In genomic region chr7:117020605-117021002, GRCh38 we compare ENCODE assay signal across 12 cellular contexts.
DNase-seq lines count a peak whose midpoint lies in the region; ATAC-seq and TF ChIP-seq lines count a peak whose summit lies in the region.
"Had no signal": no experiment of that assay in that cellular context is flagged by ENCODE, and none has a peak within 500 bp of the region (broad histone marks: within the 10 kb centered on the region; RNA-seq: fewer than 3 reads in every experiment).

No MANE protein-coding gene starts in this region.

- peak overlapping the region; percentile 77 for H2AFZ ChIP-seq in osteoblast (ENCODE audit: low read length)

- no peaks in the 10 kb centered on the region for H3K36me3 Mint-ChIP-seq in T-helper 2 cell treated with Interferon-gamma antibody and Interleukin-4, amounts not matched to agents 5 μg/mL and 100 μg/mL, for 36 hours (ENCODE audit: low read depth)

- peaks cover 9% of the 10 kb centered on the region for H3K27me3 Mint-ChIP-seq in T-helper 2 cell treated with Interferon-gamma antibody and Interleukin-4, amounts not matched to agents 5 μg/mL and 100 μg/mL, for 36 hours (ENCODE audit: low read depth)

- no peak for DNase-seq in BE2C
- DNase-seq in NCI-H2227 (lab: John Stamatoyannopoulos, UW; ENCODE audit: unreplicated experiment): peak; percentile 43
- peak; percentile 10 for DNase-seq in epithelial cell of proximal tubule (ENCODE audit: low read depth)
- no peak for DNase-seq in osteoblast (ENCODE audit: insufficient read length, low spot score, missing footprints)
- no peak for DNase-seq in HCEC 1CT
- DNase-seq in T-helper 2 cell treated with Interferon-gamma antibody and Interleukin-4, amounts not matched to agents 5 μg/mL and 100 μg/mL, for 36 hours (ENCODE audit: low spot score): no peak
- no peak for DNase-seq in mucosa of gallbladder (ENCODE audit: low spot score)

- peaks cover 22% of the 10 kb centered on the region for H3K4me1 ChIP-seq in BE2C
- H3K4me1 ChIP-seq in osteoblast (ENCODE audit: insufficient read depth, low read length): peaks cover 10% of the 10 kb centered on the region
- H3K4me1 ChIP-seq: left lung, SJSA1 had no signal

- H3K9me3 Mint-ChIP-seq in T-helper 2 cell treated with Interferon-gamma antibody and Interleukin-4, amounts not matched to agents 5 μg/mL and 100 μg/mL, for 36 hours: no peaks in the 10 kb centered on the region
- H3K9me3 Mint-ChIP-seq: H9 had no signal

- peak overlapping the region; percentile 49 for H3K27ac ChIP-seq in osteoblast (ENCODE audit: low read depth, low read length)
- H3K27ac ChIP-seq: KMS-11, SJSA1 had no signal

- H4K20me1 ChIP-seq in osteoblast (ENCODE audit: insufficient read depth, low read length): no peaks in the 10 kb centered on the region

- peaks cover 11% of the 10 kb centered on the region for H3K4me1 Mint-ChIP-seq in T-helper 2 cell treated with Interferon-gamma antibody and Interleukin-4, amounts not matched to agents 5 μg/mL and 100 μg/mL, for 36 hours (ENCODE audit: low read depth)

- peak overlapping the region; percentile 71 for H3K4me2 ChIP-seq in osteoblast (ENCODE audit: insufficient read depth, low read length)
- H3K4me2 ChIP-seq: KMS-11 had no signal

- H3K4me3 ChIP-seq in BE2C (ENCODE audit: low read depth, low read length) (peak overlapping the region; percentile 67), epithelial cell of proximal tubule (ENCODE audit: low read depth, low read length) (no peak overlapping the region), osteoblast (ENCODE audit: insufficient read depth, low read length) (peak overlapping the region; percentile 45)
- H3K4me3 ChIP-seq: left lung, SJSA1 had no signal

- H3K27me3 ChIP-seq in BE2C (no peaks in the 10 kb centered on the region), osteoblast (ENCODE audit: insufficient read depth, low read length) (no peaks in the 10 kb centered on the region)
- H3K27me3 ChIP-seq: left lung, SJSA1 had no signal

- H3K36me3 ChIP-seq in BE2C (no peaks in the 10 kb centered on the region), osteoblast (ENCODE audit: insufficient read depth, low read length) (no peaks in the 10 kb centered on the region)
- H3K36me3 ChIP-seq: left lung, SJSA1 had no signal

- H3K4me3 Mint-ChIP-seq in T-helper 2 cell treated with Interferon-gamma antibody and Interleukin-4, amounts not matched to agents 5 μg/mL and 100 μg/mL, for 36 hours: no peak overlapping the region
- H3K4me3 Mint-ChIP-seq: H9 had no signal

- H3K9me3 ChIP-seq in BE2C (no peaks in the 10 kb centered on the region), osteoblast (ENCODE audit: low read depth, low read length) (no peaks in the 10 kb centered on the region)
- H3K9me3 ChIP-seq: left lung, SJSA1 had no signal

- no peak for ATAC-seq in HG02884 (IDR thresholded peaks at IDR 0.05; ENCODE audit: unreplicated experiment)

- H3K79me2 ChIP-seq in osteoblast (ENCODE audit: insufficient read depth, low read length): peaks cover 49% of the 10 kb centered on the region

- no peak overlapping the region for H3K27ac Mint-ChIP-seq in T-helper 2 cell treated with Interferon-gamma antibody and Interleukin-4, amounts not matched to agents 5 μg/mL and 100 μg/mL, for 36 hours
- H3K27ac Mint-ChIP-seq: H9 had no signal

- TF ChIP-seq CTCF in BE2C (IDR thresholded peaks at IDR 0.05; ENCODE audit: low read depth, low read length): no peak
- TF ChIP-seq CTCF in epithelial cell of proximal tubule (conservative IDR thresholded peaks at IDR 0.05; ENCODE audit: low read depth, low read length): no peak
- no peak for TF ChIP-seq CTCF in osteoblast (IDR thresholded peaks at IDR 0.05; ENCODE audit: extremely low read depth, low read depth, low read length)

Comparison
In these comparisons a context has a peak if more than half of its experiments do, and no peak if none do; other contexts are left out.
1. DNase-seq: peak in NCI-H2227 (single experiment) and epithelial cell of proximal tubule (single experiment); none in BE2C (single experiment), osteoblast (single experiment), HCEC 1CT (single experiment), T-helper 2 cell treated with Interferon-gamma antibody and Interleukin-4, amounts not matched to agents 5 μg/mL and 100 μg/mL, for 36 hours (single experiment) and mucosa of gallbladder (single experiment).